ENCODE assay signal across 1 cellular context in the genomic region with DNA sequence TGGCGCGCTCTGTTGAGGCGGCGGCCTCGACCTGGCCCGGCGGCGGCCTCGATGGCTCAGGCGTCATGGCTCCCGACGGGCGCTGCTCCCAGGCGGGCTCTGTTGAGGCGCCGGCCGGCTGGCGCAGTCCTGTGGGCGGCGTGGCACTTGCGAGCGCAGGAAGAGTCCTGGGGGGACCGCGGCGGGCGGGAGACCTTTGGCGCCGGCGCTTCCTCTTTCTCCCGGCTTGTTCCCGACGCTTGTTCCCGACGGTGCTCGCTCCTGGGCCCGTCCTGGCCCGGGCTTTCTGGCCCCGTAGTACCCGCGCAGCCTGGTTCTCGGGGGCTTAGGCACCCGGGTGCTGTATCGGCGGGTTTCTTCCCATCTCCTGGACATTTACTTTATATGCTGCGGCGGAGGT. TPM values are rescaled to one million over a fixed set of nuclear protein-coding genes. Genes with fewer than 3 reads are reported as not detected.
"Had no signal": no experiment of that assay in that cellular context is flagged by ENCODE, and none has a peak within 500 bp of the region (broad histone marks: within the 10 kb centered on the region; RNA-seq: fewer than 3 reads in every experiment).

No MANE protein-coding gene starts in this region.

RNA-seq across cellular contexts. Expression of a gene that starts 2.8 kb away (rescaled TPM):
- total RNA-seq: GM12878 had no signal
